3 cellular contexts compared by ENCODE assay signal in genomic region chr2:121793816-121794215, GRCh38.
TF ChIP-seq lines count a peak whose summit lies in the region.

No MANE protein-coding gene starts in this region.

TF ChIP-seq in HEK293, 187 proteins besides CTCF, POLR2A, EP300 and RAD21:
- TF ChIP-seq EGR2 (tag by site-specific recombination; IDR thresholded peaks at IDR 0.05; ENCODE audit: low read depth) (peak; percentile 70), ZNF155 (tag by site-specific recombination; IDR thresholded peaks at IDR 0.05) (no peak), ZFHX2 (tag by site-specific recombination; conservative IDR thresholded peaks at IDR 0.05) (peak; percentile 54; the same call in 1 of the 2 replicates), ZNF114 (tag by site-specific recombination; IDR thresholded peaks at IDR 0.05) (no peak)

TF ChIP-seq in WTC11, 78 proteins besides CTCF, POLR2A, EP300 and RAD21:
- TF ChIP-seq ATF3 (CRISPR knock-in tag; conservative IDR thresholded peaks at IDR 0.05) (no peak), GRHL2 (CRISPR knock-in tag; IDR thresholded peaks at IDR 0.05; ENCODE audit: insufficient replicate concordance, severe bottlenecking) (no peak), GTF2I (CRISPR knock-in tag; conservative IDR thresholded peaks at IDR 0.05) (no peak), FOXP4 (CRISPR knock-in tag; IDR thresholded peaks at IDR 0.05) (no peak), ARID4B (CRISPR knock-in tag; IDR thresholded peaks at IDR 0.05; ENCODE audit: borderline replicate concordance) (no peak), JUN (CRISPR knock-in tag; IDR thresholded peaks at IDR 0.05) (no peak), PREB (CRISPR knock-in tag; IDR thresholded peaks at IDR 0.05; ENCODE audit: borderline replicate concordance) (no peak)

TF ChIP-seq in H1, 55 proteins besides CTCF, POLR2A, EP300 and RAD21:
- TF ChIP-seq KDM4A (IDR thresholded peaks at IDR 0.05; ENCODE audit: low read depth, low read length, severe bottlenecking) (no peak), E2F6 (IDR thresholded peaks at IDR 0.05) (no peak), TCF12 (IDR thresholded peaks at IDR 0.05; ENCODE audit: low read depth, low read length) (no peak), ATF3 (IDR thresholded peaks at IDR 0.05; ENCODE audit: insufficient read depth, low read depth, low read length) (no peak)
